In genomic region chr2:24315669-24316068, GRCh38 we compare ENCODE assay signal across 11 cellular contexts. TPM values are rescaled to one million over a fixed set of nuclear protein-coding genes. Genes with fewer than 3 reads are reported as not detected.
DNase-seq lines count a peak whose midpoint lies in the region; ATAC-seq and TF ChIP-seq lines count a peak whose summit lies in the region.
"Had no signal": no experiment of that assay in that cellular context is flagged by ENCODE, and none has a peak within 500 bp of the region (broad histone marks: within the 10 kb centered on the region; RNA-seq: fewer than 3 reads in every experiment).

No MANE protein-coding gene starts in this region.

- no peaks in the 10 kb centered on the region for H3K9me3 ChIP-seq in SU-DHL-6 (ENCODE audit: insufficient read depth, low read length)
- H3K9me3 ChIP-seq: ovary had no signal

- TF ChIP-seq CTCF in SU-DHL-6 (IDR thresholded peaks at IDR 0.05; ENCODE audit: insufficient read depth, low read length, poor library complexity, severe bottlenecking), result no peak

- no peaks in the 10 kb centered on the region for H3K27me3 Mint-ChIP-seq in activated T-helper 1 cell treated with anti-CD3 and anti-CD28 coated beads, Interleukin-12 subunit alpha, Interleukin-12 subunit beta, Interleukin-2, Interleukin-4 antibody, amounts not matched to agents 30 ng/mL and 10 ng/mL and 1 ng/mL, durations not matched to agents 14 hours and 24 hours and 36 hours (ENCODE audit: insufficient read depth)

- peaks cover 14% of the 10 kb centered on the region; the same call in 1 of the 2 replicates for H3K36me3 ChIP-seq in SU-DHL-6 (ENCODE audit: low read length)
- H3K36me3 ChIP-seq: ovary had no signal

- H3K27me3 ChIP-seq in SU-DHL-6 (ENCODE audit: low read length), result no peaks in the 10 kb centered on the region
- H3K27me3 ChIP-seq: dorsolateral prefrontal cortex, ovary had no signal

- ATAC-seq in GM18873 (IDR thresholded peaks at IDR 0.05; ENCODE audit: low FRiP score, unreplicated experiment) (peak; percentile 60), HG02759 (IDR thresholded peaks at IDR 0.05; ENCODE audit: unreplicated experiment) (peak; percentile 77), HG03097 (IDR thresholded peaks at IDR 0.05; ENCODE audit: low FRiP score, unreplicated experiment) (no peak)

- no peak overlapping the region for H3K4me3 Mint-ChIP-seq in activated T-helper 1 cell treated with anti-CD3 and anti-CD28 coated beads, Interleukin-12 subunit alpha, Interleukin-12 subunit beta, Interleukin-2, Interleukin-4 antibody, amounts not matched to agents 30 ng/mL and 10 ng/mL and 1 ng/mL, durations not matched to agents 14 hours and 24 hours and 36 hours

- in situ Hi-C loops in Caki2 (cut with HindIII; ENCODE audit: low pct_unique_long_range_greater_than_20kb, low sequenced_read_pairs), result no loop called here

- H3K4me1 Mint-ChIP-seq in activated T-helper 1 cell treated with anti-CD3 and anti-CD28 coated beads, Interleukin-12 subunit alpha, Interleukin-12 subunit beta, Interleukin-2, Interleukin-4 antibody, amounts not matched to agents 30 ng/mL and 10 ng/mL and 1 ng/mL, durations not matched to agents 14 hours and 24 hours and 36 hours (ENCODE audit: low read depth), result peaks cover 10% of the 10 kb centered on the region

- H3K9ac ChIP-seq in SU-DHL-6 (ENCODE audit: low read length), result peak overlapping the region; percentile 17; the same call in 1 of the 2 replicates

- peak overlapping the region; percentile 46 for H3K4me2 ChIP-seq in SU-DHL-6 (ENCODE audit: low read depth, low read length, poor library complexity, severe bottlenecking)

- H3K79me2 ChIP-seq in SU-DHL-6 (ENCODE audit: insufficient read depth, low read length), result peaks cover 14% of the 10 kb centered on the region; the same call in 1 of the 2 replicates

- H3K9me3 Mint-ChIP-seq in activated T-helper 1 cell treated with anti-CD3 and anti-CD28 coated beads, Interleukin-12 subunit alpha, Interleukin-12 subunit beta, Interleukin-2, Interleukin-4 antibody, amounts not matched to agents 30 ng/mL and 10 ng/mL and 1 ng/mL, durations not matched to agents 14 hours and 24 hours and 36 hours, result no peaks in the 10 kb centered on the region

- no peak overlapping the region for H2AFZ ChIP-seq in SU-DHL-6 (ENCODE audit: low read depth, low read length, severe bottlenecking)

- H3K9me2 ChIP-seq in SU-DHL-6 (replicated peaks; ENCODE audit: insufficient read depth, low read length), result no peaks in the 10 kb centered on the region

- DNase-seq in Caki2 (ENCODE audit: low read depth) (peak; percentile 10), medulla oblongata (ENCODE audit: extremely low spot score) (no peak), NCI-H1092 treated with DMSO at 0.1 percent for 48 hours (lab: John Stamatoyannopoulos, UW) (no peak)
- DNase-seq in activated T-helper 1 cell treated with anti-CD3 and anti-CD28 coated beads, Interleukin-12 subunit alpha, Interleukin-12 subunit beta, Interleukin-2, Interleukin-4 antibody, amounts not matched to agents 30 ng/mL and 10 ng/mL and 1 ng/mL, durations not matched to agents 14 hours and 24 hours and 36 hours (ENCODE audit: low spot score), result no peak
- DNase-seq: dorsolateral prefrontal cortex, ovary had no signal

- H4K20me1 ChIP-seq in SU-DHL-6 (ENCODE audit: low read depth, low read length), result no peaks in the 10 kb centered on the region

- H3K4me3 ChIP-seq in SU-DHL-6 (ENCODE audit: insufficient read depth, low read length, poor library complexity, severe bottlenecking), result no peak overlapping the region
- H3K4me3 ChIP-seq: dorsolateral prefrontal cortex, ovary, SK-N-MC had no signal

- intact Hi-C loops in activated T-helper 1 cell treated with anti-CD3 and anti-CD28 coated beads, Interleukin-12 subunit alpha, Interleukin-12 subunit beta, Interleukin-2, Interleukin-4 antibody, amounts not matched to agents 30 ng/mL and 10 ng/mL and 1 ng/mL, durations not matched to agents 14 hours and 24 hours and 36 hours (cut with micrococcal nuclease), result loop anchor here (5.0 kb wide), 2 partner anchors 42 to 67 kb away; no protein-coding TSS in a partner anchor

- H3K27ac ChIP-seq in SU-DHL-6 (ENCODE audit: low read depth, low read length), result peak overlapping the region; percentile 42
- H3K27ac ChIP-seq: dorsolateral prefrontal cortex, ovary, SK-N-MC had no signal

- peaks cover 11% of the 10 kb centered on the region for H3K36me3 Mint-ChIP-seq in activated T-helper 1 cell treated with anti-CD3 and anti-CD28 coated beads, Interleukin-12 subunit alpha, Interleukin-12 subunit beta, Interleukin-2, Interleukin-4 antibody, amounts not matched to agents 30 ng/mL and 10 ng/mL and 1 ng/mL, durations not matched to agents 14 hours and 24 hours and 36 hours (ENCODE audit: low read depth)

- H3K27ac Mint-ChIP-seq in activated T-helper 1 cell treated with anti-CD3 and anti-CD28 coated beads, Interleukin-12 subunit alpha, Interleukin-12 subunit beta, Interleukin-2, Interleukin-4 antibody, amounts not matched to agents 30 ng/mL and 10 ng/mL and 1 ng/mL, durations not matched to agents 14 hours and 24 hours and 36 hours, result no peak overlapping the region

- peaks cover 8% of the 10 kb centered on the region; the same call in 1 of the 2 replicates for H3F3A ChIP-seq in SU-DHL-6 (ENCODE audit: insufficient read depth)

RNA-seq across cellular contexts. Expression of gene ITSN2, which starts 44.7 kb away (rescaled TPM):
- 14.7 and 20.6 TPM in 2 replicates for total RNA-seq in Caki2 (2014; rRNA removed; shearing (Covaris generic); ENCODE audit: low replicate concordance)
- total RNA-seq in activated T-helper 1 cell treated with anti-CD3 and anti-CD28 coated beads, Interleukin-12 subunit alpha, Interleukin-12 subunit beta, Interleukin-2, Interleukin-4 antibody, amounts not matched to agents 30 ng/mL and 10 ng/mL and 1 ng/mL, durations not matched to agents 14 hours and 24 hours and 36 hours, result 52.9 and 57.1 TPM in 2 replicates
